21 cellular contexts compared by ENCODE assay signal in the genomic region with DNA sequence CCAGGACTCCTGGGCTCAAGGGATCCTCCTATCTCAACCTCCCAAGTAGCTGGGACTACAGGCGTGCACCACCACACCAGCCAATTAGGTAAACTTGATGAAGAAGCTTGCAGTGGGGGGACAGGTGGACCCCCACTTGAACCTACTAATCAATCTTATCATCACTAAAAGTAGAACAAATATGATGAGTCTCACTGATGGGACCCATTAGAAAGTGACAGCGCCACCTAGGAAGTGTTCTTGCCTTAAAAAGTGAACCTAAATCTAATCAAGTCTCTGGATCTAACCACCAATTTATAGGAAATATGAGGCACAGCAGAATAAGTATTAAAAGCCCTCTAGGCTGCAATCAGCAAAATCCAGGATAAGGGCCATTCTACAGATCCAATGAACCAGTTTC.
DNase-seq lines count a peak whose midpoint lies in the region; TF ChIP-seq lines count a peak whose summit lies in the region.
"Had no signal": no experiment of that assay in that cellular context is flagged by ENCODE, and none has a peak within 500 bp of the region (broad histone marks: within the 10 kb centered on the region; RNA-seq: fewer than 3 reads in every experiment).

No MANE protein-coding gene starts in this region.

- H3K4me1 Mint-ChIP-seq in neural progenitor cell: peaks cover 11% of the 10 kb centered on the region
- H3K4me1 Mint-ChIP-seq in immature natural killer cell: peaks cover 11 to 15% of the 10 kb centered on the region in 2 donors

- H3K36me3 Mint-ChIP-seq in neural progenitor cell (no peaks in the 10 kb centered on the region), immature natural killer cell (no peaks in the 10 kb centered on the region)

- H3K79me2 ChIP-seq in neural progenitor cell (ENCODE audit: low read depth): no peaks in the 10 kb centered on the region

- intact Hi-C loops in left ventricle myocardium inferior (cut with micrococcal nuclease): no loop called here

- H3K4me1 ChIP-seq in neural progenitor cell: peaks cover 3% of the 10 kb centered on the region
- peaks cover 15% of the 10 kb centered on the region for H3K4me1 ChIP-seq in left ventricle myocardium inferior

- H3K36me3 ChIP-seq in neural progenitor cell (no peaks in the 10 kb centered on the region), left ventricle myocardium inferior (no peaks in the 10 kb centered on the region)
- H3K36me3 ChIP-seq: BLaER1 treated with 17β-estradiol and CSF1 and Interleukin-3, amounts not matched to agents 10 nM and 100 nM; neutrophil had no signal

- H3K27me3 ChIP-seq in HL-60 (ENCODE audit: insufficient read depth, poor library complexity, severe bottlenecking) (peaks cover 16% of the 10 kb centered on the region), neural progenitor cell (no peaks in the 10 kb centered on the region), left ventricle myocardium inferior (ENCODE audit: low read depth) (peaks cover 97% of the 10 kb centered on the region)

- peaks cover 20% of the 10 kb centered on the region for H3F3A ChIP-seq in neural progenitor cell (ENCODE audit: low read depth)

- H3K4me3 ChIP-seq in HL-60 (replicated peaks; ENCODE audit: insufficient read depth, low read length) (no peak overlapping the region), astrocyte of the spinal cord (ENCODE audit: low read depth, low read length) (no peak overlapping the region), neural progenitor cell (no peak overlapping the region), left ventricle myocardium inferior (no peak overlapping the region)
- H3K4me3 ChIP-seq: BLaER1 treated with 17β-estradiol and CSF1 and Interleukin-3, amounts not matched to agents 10 nM and 100 nM had no signal

- DNase-seq in DMS 273 (lab: John Stamatoyannopoulos, UW; ENCODE audit: unreplicated experiment) (peak; percentile 17), DMS 273 treated with DMSO at 0.1 percent for 48 hours (lab: John Stamatoyannopoulos, UW) (no peak), HL-60 (ENCODE audit: low read depth in 1 of 2, low spot score in 1 of 2) (no peak), astrocyte of the spinal cord (ENCODE audit: low read depth, low spot score) (no peak), neural progenitor cell (ENCODE audit: low spot score) (no peak), globus pallidus (ENCODE audit: low spot score) (no peak), immature natural killer cell (no peak), left ventricle myocardium inferior (no peak)
- DNase-seq: 8988T; activated CD4-positive, alpha-beta T cell treated with anti-CD3 and anti-CD28 coated beads, Interleukin-2, amount 50 U/mL, for 4 hours; activated T-cell treated with anti-CD3 and anti-CD28 coated beads, Interleukin-2, amount 50 U/mL, for 48 hours; KBM-7; NCI-H1048; NCI-H2107; NCI-H526 treated with DMSO at 0.1 percent for 48 hours; retina; stimulated activated naive B cell treated with anti-CD40 and anti-IgM and Interleukin-4, amounts not matched to agents 10 μg/mL and 1 μg/mL and 100 μg/mL, for 72 hours had no signal

- in situ Hi-C loops in astrocyte of the spinal cord (cut with HindIII; ENCODE audit: low sequenced_read_pairs): no loop called here

- H3K9ac ChIP-seq in neural progenitor cell: no peak overlapping the region
- H3K9ac ChIP-seq: BLaER1 treated with 17β-estradiol and CSF1 and Interleukin-3, amounts not matched to agents 10 nM and 100 nM had no signal

- H3K27me3 Mint-ChIP-seq in neural progenitor cell (ENCODE audit: insufficient read depth, low read depth) (peaks cover 2% of the 10 kb centered on the region), immature natural killer cell (ENCODE audit: low read depth in 3 of 3) (peaks cover 3 to 11% (median 3%) of the 10 kb centered on the region in 3 donors)

- H3K4me2 ChIP-seq in neural progenitor cell: no peak overlapping the region
- H3K4me2 ChIP-seq: BLaER1 treated with 17β-estradiol and CSF1 and Interleukin-3, amounts not matched to agents 10 nM and 100 nM had no signal

- no peak overlapping the region for H3K4me3 Mint-ChIP-seq in neural progenitor cell
- H3K4me3 Mint-ChIP-seq in immature natural killer cell: no peak overlapping the region
- H3K4me3 Mint-ChIP-seq: stimulated activated naive B cell treated with anti-CD40 and anti-IgM and Interleukin-4, amounts not matched to agents 10 μg/mL and 1 μg/mL and 100 μg/mL, for 72 hours had no signal

- TF ChIP-seq CTCF in HL-60 (IDR thresholded peaks at IDR 0.05; ENCODE audit: insufficient read depth, low read length) (peak; percentile 13), astrocyte of the spinal cord (IDR thresholded peaks at IDR 0.05; ENCODE audit: low read depth, low read length) (peak; percentile 13), neural progenitor cell (IDR thresholded peaks at IDR 0.05) (peak; percentile 47), left ventricle myocardium inferior (IDR thresholded peaks at IDR 0.05; ENCODE audit: borderline replicate concordance) (no peak)

- H3K27ac Mint-ChIP-seq in neural progenitor cell: no peak overlapping the region
- H3K27ac Mint-ChIP-seq in immature natural killer cell: no peak overlapping the region
- H3K27ac Mint-ChIP-seq: activated naive CD4-positive, alpha-beta T cell treated with anti-CD3 and anti-CD28 coated beads, Interleukin-2, amount 50 U/mL, for 72 hours; stimulated activated naive B cell treated with anti-CD40 and anti-IgM and Interleukin-4, amounts not matched to agents 10 μg/mL and 1 μg/mL and 100 μg/mL, for 72 hours had no signal

- H3K27ac ChIP-seq in HL-60 (replicated peaks): no peak overlapping the region
- H3K27ac ChIP-seq in neural progenitor cell: no peak overlapping the region
- H3K27ac ChIP-seq in left ventricle myocardium inferior (replicated peaks): no peak overlapping the region
- H3K27ac ChIP-seq: BLaER1 treated with 17β-estradiol and CSF1 and Interleukin-3, amounts not matched to agents 10 nM and 100 nM; epithelial cell of prostate; neutrophil had no signal

- H3K9me3 ChIP-seq in neural progenitor cell (ENCODE audit: low read depth): no peaks in the 10 kb centered on the region
- peaks cover 9% of the 10 kb centered on the region for H3K9me3 ChIP-seq in left ventricle myocardium inferior (replicated peaks)
- H3K9me3 ChIP-seq: neutrophil had no signal

- no peaks in the 10 kb centered on the region for H4K20me1 ChIP-seq in neural progenitor cell (ENCODE audit: low read depth)
- H4K20me1 ChIP-seq: BLaER1 treated with 17β-estradiol and CSF1 and Interleukin-3, amounts not matched to agents 10 nM and 100 nM had no signal

- H2AFZ ChIP-seq in neural progenitor cell (replicated peaks): no peak overlapping the region

- H3K9me3 Mint-ChIP-seq in neural progenitor cell (peaks cover 2% of the 10 kb centered on the region), immature natural killer cell (peaks cover 0 to 4% (median under 1%) of the 10 kb centered on the region in 6 donors)
- H3K9me3 Mint-ChIP-seq: activated naive CD4-positive, alpha-beta T cell treated with anti-CD3 and anti-CD28 coated beads, Interleukin-2, amount 50 U/mL, for 72 hours had no signal
